9 cellular contexts compared by ENCODE assay signal in genomic region chr1:11691302-11691914, GRCh38. TPM values are rescaled to one million over a fixed set of nuclear protein-coding genes. Genes with fewer than 3 reads are reported as not detected.
DNase-seq lines count a peak whose midpoint lies in the region; ATAC-seq and TF ChIP-seq lines count a peak whose summit lies in the region.
"Had no signal": no experiment of that assay in that cellular context is flagged by ENCODE, and none has a peak within 500 bp of the region (broad histone marks: within the 10 kb centered on the region; RNA-seq: fewer than 3 reads in every experiment).

A gene with protein sequence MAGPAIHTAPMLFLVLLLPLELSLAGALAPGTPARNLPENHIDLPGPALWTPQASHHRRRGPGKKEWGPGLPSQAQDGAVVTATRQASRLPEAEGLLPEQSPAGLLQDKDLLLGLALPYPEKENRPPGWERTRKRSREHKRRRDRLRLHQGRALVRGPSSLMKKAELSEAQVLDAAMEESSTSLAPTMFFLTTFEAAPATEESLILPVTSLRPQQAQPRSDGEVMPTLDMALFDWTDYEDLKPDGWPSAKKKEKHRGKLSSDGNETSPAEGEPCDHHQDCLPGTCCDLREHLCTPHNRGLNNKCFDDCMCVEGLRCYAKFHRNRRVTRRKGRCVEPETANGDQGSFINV (plus strand): TSS chr1:11691710. CDS start chr1:11706259, 14,549 bp downstream.

- DNase-seq in HFF-Myc (ENCODE audit: extremely low read depth, low read depth) (no peak), left lobe of liver (ENCODE audit: low spot score) (no peak), HuH-7.5 (ENCODE audit: low spot score) (no peak)
- DNase-seq in activated T-helper 1 cell treated with anti-CD3 and anti-CD28 coated beads, Interleukin-12 subunit alpha, Interleukin-12 subunit beta, Interleukin-2, Interleukin-4 antibody, amounts not matched to agents 30 ng/mL and 10 ng/mL and 1 ng/mL, durations not matched to agents 14 hours and 24 hours and 36 hours (ENCODE audit: low spot score): no peak

- peak within 1 kb of the TSS; percentile 41 for H3K27ac ChIP-seq in 22Rv1
- H3K27ac ChIP-seq: SJSA1 had no signal

- H3K27ac Mint-ChIP-seq in activated T-helper 1 cell treated with anti-CD3 and anti-CD28 coated beads, Interleukin-12 subunit alpha, Interleukin-12 subunit beta, Interleukin-2, Interleukin-4 antibody, amounts not matched to agents 30 ng/mL and 10 ng/mL and 1 ng/mL, durations not matched to agents 14 hours and 24 hours and 36 hours: no peak within 1 kb of the TSS

- H3K27me3 Mint-ChIP-seq in activated T-helper 1 cell treated with anti-CD3 and anti-CD28 coated beads, Interleukin-12 subunit alpha, Interleukin-12 subunit beta, Interleukin-2, Interleukin-4 antibody, amounts not matched to agents 30 ng/mL and 10 ng/mL and 1 ng/mL, durations not matched to agents 14 hours and 24 hours and 36 hours (ENCODE audit: insufficient read depth): peaks cover 60% of the 10 kb centered on the region

- TF ChIP-seq CTCF in 22Rv1 (IDR thresholded peaks at IDR 0.05) (no peak), HFF-Myc (IDR thresholded peaks at IDR 0.05; ENCODE audit: low read depth, low read length, missing control alignments) (no peak)

- peak within 1 kb of the TSS; percentile 59 for H3K4me3 Mint-ChIP-seq in activated T-helper 1 cell treated with anti-CD3 and anti-CD28 coated beads, Interleukin-12 subunit alpha, Interleukin-12 subunit beta, Interleukin-2, Interleukin-4 antibody, amounts not matched to agents 30 ng/mL and 10 ng/mL and 1 ng/mL, durations not matched to agents 14 hours and 24 hours and 36 hours

- ATAC-seq in left lobe of liver (peak; percentile 48), HG02759 (IDR thresholded peaks at IDR 0.05; ENCODE audit: unreplicated experiment) (no peak), GM21529 (IDR thresholded peaks at IDR 0.05; ENCODE audit: unreplicated experiment) (no peak), HG02642 (IDR thresholded peaks at IDR 0.05; ENCODE audit: poor library complexity, unreplicated experiment) (no peak)

- H3K4me1 Mint-ChIP-seq in activated T-helper 1 cell treated with anti-CD3 and anti-CD28 coated beads, Interleukin-12 subunit alpha, Interleukin-12 subunit beta, Interleukin-2, Interleukin-4 antibody, amounts not matched to agents 30 ng/mL and 10 ng/mL and 1 ng/mL, durations not matched to agents 14 hours and 24 hours and 36 hours (ENCODE audit: low read depth): peaks cover 21% of the 10 kb centered on the region

- intact Hi-C loops in activated T-helper 1 cell treated with anti-CD3 and anti-CD28 coated beads, Interleukin-12 subunit alpha, Interleukin-12 subunit beta, Interleukin-2, Interleukin-4 antibody, amounts not matched to agents 30 ng/mL and 10 ng/mL and 1 ng/mL, durations not matched to agents 14 hours and 24 hours and 36 hours (cut with micrococcal nuclease): loop anchor here (5.0 kb wide), 1 partner anchor 894 kb away; the partner anchor contains the start of gene CASZ1

- no peaks in the 10 kb centered on the region for H3K9me3 Mint-ChIP-seq in activated T-helper 1 cell treated with anti-CD3 and anti-CD28 coated beads, Interleukin-12 subunit alpha, Interleukin-12 subunit beta, Interleukin-2, Interleukin-4 antibody, amounts not matched to agents 30 ng/mL and 10 ng/mL and 1 ng/mL, durations not matched to agents 14 hours and 24 hours and 36 hours

- no peaks in the 10 kb centered on the region for H3K36me3 Mint-ChIP-seq in activated T-helper 1 cell treated with anti-CD3 and anti-CD28 coated beads, Interleukin-12 subunit alpha, Interleukin-12 subunit beta, Interleukin-2, Interleukin-4 antibody, amounts not matched to agents 30 ng/mL and 10 ng/mL and 1 ng/mL, durations not matched to agents 14 hours and 24 hours and 36 hours (ENCODE audit: low read depth)

- H3K4me3 ChIP-seq in HFF-Myc (replicated peaks; ENCODE audit: low read depth, low read length): 0 out of 2 replicates have a peak within 1 kb of the TSS, but pooled peaks have one; percentile 9
- H3K4me3 ChIP-seq: SJSA1 had no signal

RNA-seq across cellular contexts. Expression of the gene that starts here (rescaled TPM):
- 0.07 TPM in 1 of 2 replicates, not detected in the other for total RNA-seq in activated T-helper 1 cell treated with anti-CD3 and anti-CD28 coated beads, Interleukin-12 subunit alpha, Interleukin-12 subunit beta, Interleukin-2, Interleukin-4 antibody, amounts not matched to agents 30 ng/mL and 10 ng/mL and 1 ng/mL, durations not matched to agents 14 hours and 24 hours and 36 hours
- not detected for total RNA-seq in left lobe of liver
- total RNA-seq: SJSA1 had no signal

Comparison
In these comparisons a context has a peak if more than half of its experiments do, and no peak if none do; other contexts are left out.
1. Peak in ATAC-seq in left lobe of liver; RNA of the gene not detected or under 1 TPM.